16 cellular contexts compared by ENCODE assay signal in the genomic region with DNA sequence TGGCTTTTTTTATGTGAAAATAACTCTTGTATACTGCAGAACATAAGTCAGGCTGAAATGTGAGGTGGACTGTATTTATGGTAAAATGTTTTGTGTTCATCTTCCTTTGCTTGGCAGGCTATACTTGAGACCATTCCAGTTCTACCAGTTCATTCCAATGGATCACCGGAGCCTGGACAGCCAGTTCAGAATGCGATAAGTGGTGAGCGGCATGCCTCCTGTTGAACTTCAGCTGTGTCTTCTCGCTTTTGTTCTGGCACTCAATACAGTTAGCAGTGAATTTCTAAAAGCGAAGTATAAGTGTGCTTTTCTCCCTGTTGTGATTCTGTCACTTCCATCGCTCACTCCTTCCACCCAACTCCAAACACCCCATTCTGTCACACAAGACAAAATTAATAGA.
A peak's percentile ranks its signal among the peaks of the same experiment; 100 is the strongest.
DNase-seq lines count a peak whose midpoint lies in the region; ATAC-seq and TF ChIP-seq lines count a peak whose summit lies in the region.
"Had no signal": no experiment of that assay in that cellular context is flagged by ENCODE, and none has a peak within 500 bp of the region (broad histone marks: within the 10 kb centered on the region; RNA-seq: fewer than 3 reads in every experiment).

No MANE protein-coding gene starts in this region.

- H3K27ac ChIP-seq in GM23338 (ENCODE audit: low read depth) (no peak overlapping the region), esophagus muscularis mucosa (replicated peaks in 1 of 4) (no peak overlapping the region)
- H3K27ac ChIP-seq: A549, C4-2B had no signal

- no peaks in the 10 kb centered on the region; the same call in 1 of the 2 replicates for H3K36me3 ChIP-seq in GM23338 (ENCODE audit: insufficient read depth)
- no peaks in the 10 kb centered on the region for H3K36me3 ChIP-seq in esophagus muscularis mucosa
- H3K36me3 ChIP-seq: BE2C had no signal

- no peaks in the 10 kb centered on the region for H3K9me3 ChIP-seq in esophagus muscularis mucosa
- H3K9me3 ChIP-seq: A549, BE2C had no signal

- no peaks in the 10 kb centered on the region for H3K27me3 ChIP-seq in GM23338 (ENCODE audit: insufficient read depth)
- no peaks in the 10 kb centered on the region for H3K27me3 ChIP-seq in esophagus muscularis mucosa
- H3K27me3 ChIP-seq: BE2C had no signal

- peak overlapping the region; percentile 11; the same call in 1 of the 2 replicates for H3K27ac Mint-ChIP-seq in GM23338
- peak overlapping the region; percentile 20 for H3K27ac Mint-ChIP-seq in progenitor cell of endocrine pancreas
- H3K27ac Mint-ChIP-seq in stimulated activated memory B cell treated with anti-CD40 and anti-IgM and Interleukin-4, amounts not matched to agents 10 μg/mL and 1 μg/mL and 100 μg/mL, for 72 hours, result no peak overlapping the region
- H3K27ac Mint-ChIP-seq: CD4-positive, alpha-beta memory T cell had no signal

- H3K4me3 Mint-ChIP-seq in GM23338 (no peak overlapping the region), progenitor cell of endocrine pancreas (ENCODE audit: low read depth) (no peak overlapping the region)
- H3K4me3 Mint-ChIP-seq in stimulated activated memory B cell treated with anti-CD40 and anti-IgM and Interleukin-4, amounts not matched to agents 10 μg/mL and 1 μg/mL and 100 μg/mL, for 72 hours, result no peak overlapping the region
- H3K4me3 Mint-ChIP-seq: CD4-positive, alpha-beta memory T cell had no signal

- peaks cover 27% of the 10 kb centered on the region for H3K4me1 Mint-ChIP-seq in GM23338
- H3K4me1 Mint-ChIP-seq in progenitor cell of endocrine pancreas (ENCODE audit: low read depth), result peaks cover 12% of the 10 kb centered on the region
- H3K4me1 Mint-ChIP-seq in stimulated activated memory B cell treated with anti-CD40 and anti-IgM and Interleukin-4, amounts not matched to agents 10 μg/mL and 1 μg/mL and 100 μg/mL, for 72 hours, result no peaks in the 10 kb centered on the region
- H3K4me1 Mint-ChIP-seq: CD4-positive, alpha-beta memory T cell had no signal

- no peak for TF ChIP-seq CTCF in GM23338 (conservative IDR thresholded peaks at IDR 0.05; ENCODE audit: low read depth in 2 of 2)
- TF ChIP-seq CTCF in LNCaP clone FGC (IDR thresholded peaks at IDR 0.05; ENCODE audit: control insufficient read depth, extremely low read depth, insufficient read depth), result no peak
- TF ChIP-seq CTCF in esophagus muscularis mucosa (IDR thresholded peaks at IDR 0.05), result no peak
- TF ChIP-seq CTCF in progenitor cell of endocrine pancreas (IDR thresholded peaks at IDR 0.05; ENCODE audit: unreplicated experiment), result no peak

- H3K27me3 Mint-ChIP-seq in GM23338 (ENCODE audit: insufficient read depth, low read depth, poor library complexity) (peaks cover 1% of the 10 kb centered on the region), progenitor cell of endocrine pancreas (no peaks in the 10 kb centered on the region)
- H3K27me3 Mint-ChIP-seq in stimulated activated memory B cell treated with anti-CD40 and anti-IgM and Interleukin-4, amounts not matched to agents 10 μg/mL and 1 μg/mL and 100 μg/mL, for 72 hours, result no peaks in the 10 kb centered on the region
- H3K27me3 Mint-ChIP-seq: CD4-positive, alpha-beta memory T cell had no signal

- no peak overlapping the region for H3K4me2 ChIP-seq in GM23338
- H3K4me2 ChIP-seq: A549 had no signal

- H3K4me1 ChIP-seq in GM23338 (ENCODE audit: insufficient read depth) (peaks cover 28% of the 10 kb centered on the region), esophagus muscularis mucosa (no peaks in the 10 kb centered on the region)
- H3K4me1 ChIP-seq: A549, BE2C had no signal

- TF ChIP-seq EP300 in esophagus muscularis mucosa (IDR thresholded peaks at IDR 0.05), result no peak

- H3K36me3 Mint-ChIP-seq in GM23338 (ENCODE audit: low read depth) (no peaks in the 10 kb centered on the region), progenitor cell of endocrine pancreas (ENCODE audit: insufficient read depth) (peaks cover 33% of the 10 kb centered on the region)
- H3K36me3 Mint-ChIP-seq in stimulated activated memory B cell treated with anti-CD40 and anti-IgM and Interleukin-4, amounts not matched to agents 10 μg/mL and 1 μg/mL and 100 μg/mL, for 72 hours, result no peaks in the 10 kb centered on the region
- H3K36me3 Mint-ChIP-seq: CD4-positive, alpha-beta memory T cell had no signal

- no peak for ATAC-seq in GM23338
- no peak for ATAC-seq in HG03095 (IDR thresholded peaks at IDR 0.05; ENCODE audit: unreplicated experiment)
- no peak for ATAC-seq in HG03108 (IDR thresholded peaks at IDR 0.05; ENCODE audit: unreplicated experiment)
- no peak for ATAC-seq in stimulated activated memory B cell treated with anti-CD40 and anti-IgM and Interleukin-4, amounts not matched to agents 10 μg/mL and 1 μg/mL and 100 μg/mL, for 72 hours
- ATAC-seq: A549, HCT116 had no signal

- TF ChIP-seq POLR2A in esophagus muscularis mucosa (IDR thresholded peaks at IDR 0.05; ENCODE audit: low read depth), result no peak

- H3K79me2 ChIP-seq in GM23338 (replicated peaks; ENCODE audit: insufficient read depth), result no peaks in the 10 kb centered on the region

- DNase-seq in GM23338 (ENCODE audit: low spot score), result no peak
- peak; percentile 58 for DNase-seq in LNCaP clone FGC (ENCODE audit: low read depth)
- DNase-seq in esophagus muscularis mucosa (ENCODE audit: extremely low spot score), result peak; percentile 79
- DNase-seq in progenitor cell of endocrine pancreas (ENCODE audit: low spot score, unreplicated experiment), result no peak
- no peak for DNase-seq in mucosa of gallbladder (ENCODE audit: low spot score)
- DNase-seq: BE2C; CD4-positive, alpha-beta memory T cell; DND-41; GF-D8; IMR-90 had no signal

- H3K9me3 Mint-ChIP-seq in GM23338, result no peaks in the 10 kb centered on the region
- H3K9me3 Mint-ChIP-seq in progenitor cell of endocrine pancreas (ENCODE audit: low read depth), result no peaks in the 10 kb centered on the region
- H3K9me3 Mint-ChIP-seq in stimulated activated memory B cell treated with anti-CD40 and anti-IgM and Interleukin-4, amounts not matched to agents 10 μg/mL and 1 μg/mL and 100 μg/mL, for 72 hours, result no peaks in the 10 kb centered on the region

- H3K9me2 ChIP-seq in GM23338 (ENCODE audit: insufficient read depth), result no peaks in the 10 kb centered on the region

- no peak overlapping the region for H2AFZ ChIP-seq in GM23338

- no peaks in the 10 kb centered on the region for H4K20me1 ChIP-seq in GM23338 (replicated peaks; ENCODE audit: insufficient read depth)

- no peak overlapping the region for H3K4me3 ChIP-seq in GM23338
- no peak overlapping the region for H3K4me3 ChIP-seq in LNCaP clone FGC (ENCODE audit: low read depth, low read length)
- no peak overlapping the region for H3K4me3 ChIP-seq in esophagus muscularis mucosa
- H3K4me3 ChIP-seq: A549 had no signal

- no peaks in the 10 kb centered on the region for H3F3A ChIP-seq in GM23338 (replicated peaks; ENCODE audit: low read depth)

- intact Hi-C loops in esophagus muscularis mucosa (cut with DNase I), result no loop called here

- 98% methylated on average over 6 of the region's 6 CpGs for WGBS in esophagus muscularis mucosa

TF ChIP-seq in GM23338, 12 proteins besides CTCF, POLR2A, EP300 and RAD21 (continues in another document):
- TF ChIP-seq ZNF331 (CRISPR knock-in tag; IDR thresholded peaks at IDR 0.05; ENCODE audit: low read depth) (no peak), STAT1 (IDR thresholded peaks at IDR 0.05; ENCODE audit: unreplicated experiment) (no peak), REST (IDR thresholded peaks at IDR 0.05; ENCODE audit: unreplicated experiment) (no peak), POLR2AphosphoS5 (IDR thresholded peaks at IDR 0.05; ENCODE audit: low read depth) (no peak), ZNF114 (CRISPR knock-in tag; IDR thresholded peaks at IDR 0.05) (no peak), NANOG (IDR thresholded peaks at IDR 0.05; ENCODE audit: borderline replicate concordance) (no peak), CREB1 (CRISPR knock-in tag; IDR thresholded peaks at IDR 0.05; ENCODE audit: low read depth) (no peak)

Comparison
In these comparisons a context has a peak if more than half of its experiments do, and no peak if none do; other contexts are left out.
1. DNase-seq: peak in LNCaP clone FGC (single experiment) and esophagus muscularis mucosa (single experiment); none in GM23338 (single experiment), progenitor cell of endocrine pancreas (single experiment) and mucosa of gallbladder (single experiment).